1 cellular context compared by ENCODE assay signal in the genomic region with DNA sequence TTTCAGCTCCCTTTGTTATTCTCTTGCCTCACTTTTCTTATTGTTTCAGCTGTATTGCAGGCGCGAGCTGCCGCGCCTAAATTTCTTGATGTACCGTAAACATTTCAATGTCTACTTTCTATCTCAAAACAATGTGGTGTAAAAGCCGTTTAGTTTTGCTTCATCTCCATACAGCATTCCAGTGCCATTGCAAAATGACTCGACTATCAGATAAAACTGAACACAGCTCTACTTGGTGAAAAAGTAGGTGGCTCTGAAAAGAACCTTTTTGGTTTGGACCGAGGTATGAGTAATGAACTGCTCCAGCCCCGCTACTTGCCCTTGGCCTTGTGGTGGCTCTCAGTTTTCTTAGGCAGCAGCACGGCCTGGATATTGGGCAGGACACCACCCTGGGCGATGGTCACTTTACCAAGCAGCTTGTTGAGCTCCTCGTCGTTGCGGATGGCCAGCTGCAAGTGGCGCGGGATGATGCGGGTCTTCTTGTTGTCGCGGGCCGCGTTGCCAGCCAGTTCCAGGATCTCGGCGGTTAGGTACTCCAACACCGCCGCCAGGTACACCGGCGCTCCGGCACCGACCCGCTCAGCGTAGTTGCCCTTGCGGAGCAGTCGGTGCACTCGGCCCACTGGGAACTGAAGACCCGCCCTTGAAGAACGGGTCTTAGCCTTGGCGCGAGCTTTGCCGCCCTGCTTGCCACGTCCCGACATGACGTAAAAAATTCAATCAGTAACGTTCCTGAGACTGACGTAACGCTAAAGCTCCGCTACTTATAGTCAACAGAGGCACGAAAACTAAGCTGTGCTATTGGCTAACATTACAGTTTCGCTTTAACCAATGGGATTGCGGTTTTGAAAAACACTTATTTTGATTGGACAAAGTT.
TF ChIP-seq lines count a peak whose summit lies in the region.

No MANE protein-coding gene starts in this region.

TF ChIP-seq in WTC11, 78 proteins besides CTCF, POLR2A, EP300 and RAD21 (continued from another document):
- TF ChIP-seq, protein P1, sequence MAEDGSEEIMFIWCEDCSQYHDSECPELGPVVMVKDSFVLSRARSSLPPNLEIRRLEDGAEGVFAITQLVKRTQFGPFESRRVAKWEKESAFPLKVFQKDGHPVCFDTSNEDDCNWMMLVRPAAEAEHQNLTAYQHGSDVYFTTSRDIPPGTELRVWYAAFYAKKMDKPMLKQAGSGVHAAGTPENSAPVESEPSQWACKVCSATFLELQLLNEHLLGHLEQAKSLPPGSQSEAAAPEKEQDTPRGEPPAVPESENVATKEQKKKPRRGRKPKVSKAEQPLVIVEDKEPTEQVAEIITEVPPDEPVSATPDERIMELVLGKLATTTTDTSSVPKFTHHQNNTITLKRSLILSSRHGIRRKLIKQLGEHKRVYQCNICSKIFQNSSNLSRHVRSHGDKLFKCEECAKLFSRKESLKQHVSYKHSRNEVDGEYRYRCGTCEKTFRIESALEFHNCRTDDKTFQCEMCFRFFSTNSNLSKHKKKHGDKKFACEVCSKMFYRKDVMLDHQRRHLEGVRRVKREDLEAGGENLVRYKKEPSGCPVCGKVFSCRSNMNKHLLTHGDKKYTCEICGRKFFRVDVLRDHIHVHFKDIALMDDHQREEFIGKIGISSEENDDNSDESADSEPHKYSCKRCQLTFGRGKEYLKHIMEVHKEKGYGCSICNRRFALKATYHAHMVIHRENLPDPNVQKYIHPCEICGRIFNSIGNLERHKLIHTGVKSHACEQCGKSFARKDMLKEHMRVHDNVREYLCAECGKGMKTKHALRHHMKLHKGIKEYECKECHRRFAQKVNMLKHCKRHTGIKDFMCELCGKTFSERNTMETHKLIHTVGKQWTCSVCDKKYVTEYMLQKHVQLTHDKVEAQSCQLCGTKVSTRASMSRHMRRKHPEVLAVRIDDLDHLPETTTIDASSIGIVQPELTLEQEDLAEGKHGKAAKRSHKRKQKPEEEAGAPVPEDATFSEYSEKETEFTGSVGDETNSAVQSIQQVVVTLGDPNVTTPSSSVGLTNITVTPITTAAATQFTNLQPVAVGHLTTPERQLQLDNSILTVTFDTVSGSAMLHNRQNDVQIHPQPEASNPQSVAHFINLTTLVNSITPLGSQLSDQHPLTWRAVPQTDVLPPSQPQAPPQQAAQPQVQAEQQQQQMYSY (CRISPR knock-in tag; IDR thresholded peaks at IDR 0.05): no peak
- TF ChIP-seq, protein P2, sequence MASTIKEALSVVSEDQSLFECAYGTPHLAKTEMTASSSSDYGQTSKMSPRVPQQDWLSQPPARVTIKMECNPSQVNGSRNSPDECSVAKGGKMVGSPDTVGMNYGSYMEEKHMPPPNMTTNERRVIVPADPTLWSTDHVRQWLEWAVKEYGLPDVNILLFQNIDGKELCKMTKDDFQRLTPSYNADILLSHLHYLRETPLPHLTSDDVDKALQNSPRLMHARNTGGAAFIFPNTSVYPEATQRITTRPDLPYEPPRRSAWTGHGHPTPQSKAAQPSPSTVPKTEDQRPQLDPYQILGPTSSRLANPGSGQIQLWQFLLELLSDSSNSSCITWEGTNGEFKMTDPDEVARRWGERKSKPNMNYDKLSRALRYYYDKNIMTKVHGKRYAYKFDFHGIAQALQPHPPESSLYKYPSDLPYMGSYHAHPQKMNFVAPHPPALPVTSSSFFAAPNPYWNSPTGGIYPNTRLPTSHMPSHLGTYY (CRISPR knock-in tag; IDR thresholded peaks at IDR 0.05): no peak
- TF ChIP-seq ZNF263 (CRISPR knock-in tag; IDR thresholded peaks at IDR 0.05; ENCODE audit: low read depth) (0 out of 2 replicates have a peak, but pooled peaks have one; percentile 43), NR3C1 (CRISPR knock-in tag; conservative IDR thresholded peaks at IDR 0.05; ENCODE audit: low read depth) (no peak), RORB (CRISPR knock-in tag; IDR thresholded peaks at IDR 0.05) (no peak), ELF4 (CRISPR knock-in tag; IDR thresholded peaks at IDR 0.05; ENCODE audit: low read depth) (0 out of 2 replicates have a peak, but pooled peaks have one; percentile 75), SP1 (CRISPR knock-in tag; conservative IDR thresholded peaks at IDR 0.05) (no peak), OVOL2 (CRISPR knock-in tag; IDR thresholded peaks at IDR 0.05; ENCODE audit: borderline replicate concordance) (no peak), ETV6 (CRISPR knock-in tag; IDR thresholded peaks at IDR 0.05) (peak; percentile 76; the same call in 1 of the 2 replicates), SMAD4 (CRISPR knock-in tag; IDR thresholded peaks at IDR 0.05) (peak; percentile 82; the same call in 1 of the 2 replicates), TEAD1 (CRISPR knock-in tag; IDR thresholded peaks at IDR 0.05) (peak; percentile 47; the same call in 1 of the 2 replicates), GABPB1 (CRISPR knock-in tag; IDR thresholded peaks at IDR 0.05) (peak; percentile 95), EMX1 (CRISPR knock-in tag; IDR thresholded peaks at IDR 0.05) (no peak), NR1H2 (CRISPR knock-in tag; IDR thresholded peaks at IDR 0.05) (no peak), HMGA2 (CRISPR knock-in tag; IDR thresholded peaks at IDR 0.05) (no peak; the same call in 1 of the 2 replicates), GTF2I (CRISPR knock-in tag; conservative IDR thresholded peaks at IDR 0.05) (no peak)
- TF ChIP-seq, protein P3, sequence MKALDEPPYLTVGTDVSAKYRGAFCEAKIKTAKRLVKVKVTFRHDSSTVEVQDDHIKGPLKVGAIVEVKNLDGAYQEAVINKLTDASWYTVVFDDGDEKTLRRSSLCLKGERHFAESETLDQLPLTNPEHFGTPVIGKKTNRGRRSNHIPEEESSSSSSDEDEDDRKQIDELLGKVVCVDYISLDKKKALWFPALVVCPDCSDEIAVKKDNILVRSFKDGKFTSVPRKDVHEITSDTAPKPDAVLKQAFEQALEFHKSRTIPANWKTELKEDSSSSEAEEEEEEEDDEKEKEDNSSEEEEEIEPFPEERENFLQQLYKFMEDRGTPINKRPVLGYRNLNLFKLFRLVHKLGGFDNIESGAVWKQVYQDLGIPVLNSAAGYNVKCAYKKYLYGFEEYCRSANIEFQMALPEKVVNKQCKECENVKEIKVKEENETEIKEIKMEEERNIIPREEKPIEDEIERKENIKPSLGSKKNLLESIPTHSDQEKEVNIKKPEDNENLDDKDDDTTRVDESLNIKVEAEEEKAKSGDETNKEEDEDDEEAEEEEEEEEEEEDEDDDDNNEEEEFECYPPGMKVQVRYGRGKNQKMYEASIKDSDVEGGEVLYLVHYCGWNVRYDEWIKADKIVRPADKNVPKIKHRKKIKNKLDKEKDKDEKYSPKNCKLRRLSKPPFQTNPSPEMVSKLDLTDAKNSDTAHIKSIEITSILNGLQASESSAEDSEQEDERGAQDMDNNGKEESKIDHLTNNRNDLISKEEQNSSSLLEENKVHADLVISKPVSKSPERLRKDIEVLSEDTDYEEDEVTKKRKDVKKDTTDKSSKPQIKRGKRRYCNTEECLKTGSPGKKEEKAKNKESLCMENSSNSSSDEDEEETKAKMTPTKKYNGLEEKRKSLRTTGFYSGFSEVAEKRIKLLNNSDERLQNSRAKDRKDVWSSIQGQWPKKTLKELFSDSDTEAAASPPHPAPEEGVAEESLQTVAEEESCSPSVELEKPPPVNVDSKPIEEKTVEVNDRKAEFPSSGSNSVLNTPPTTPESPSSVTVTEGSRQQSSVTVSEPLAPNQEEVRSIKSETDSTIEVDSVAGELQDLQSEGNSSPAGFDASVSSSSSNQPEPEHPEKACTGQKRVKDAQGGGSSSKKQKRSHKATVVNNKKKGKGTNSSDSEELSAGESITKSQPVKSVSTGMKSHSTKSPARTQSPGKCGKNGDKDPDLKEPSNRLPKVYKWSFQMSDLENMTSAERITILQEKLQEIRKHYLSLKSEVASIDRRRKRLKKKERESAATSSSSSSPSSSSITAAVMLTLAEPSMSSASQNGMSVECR (CRISPR knock-in tag; IDR thresholded peaks at IDR 0.05; ENCODE audit: borderline replicate concordance): peak; percentile 55; the same call in 1 of the 2 replicates
- TF ChIP-seq, protein P4, sequence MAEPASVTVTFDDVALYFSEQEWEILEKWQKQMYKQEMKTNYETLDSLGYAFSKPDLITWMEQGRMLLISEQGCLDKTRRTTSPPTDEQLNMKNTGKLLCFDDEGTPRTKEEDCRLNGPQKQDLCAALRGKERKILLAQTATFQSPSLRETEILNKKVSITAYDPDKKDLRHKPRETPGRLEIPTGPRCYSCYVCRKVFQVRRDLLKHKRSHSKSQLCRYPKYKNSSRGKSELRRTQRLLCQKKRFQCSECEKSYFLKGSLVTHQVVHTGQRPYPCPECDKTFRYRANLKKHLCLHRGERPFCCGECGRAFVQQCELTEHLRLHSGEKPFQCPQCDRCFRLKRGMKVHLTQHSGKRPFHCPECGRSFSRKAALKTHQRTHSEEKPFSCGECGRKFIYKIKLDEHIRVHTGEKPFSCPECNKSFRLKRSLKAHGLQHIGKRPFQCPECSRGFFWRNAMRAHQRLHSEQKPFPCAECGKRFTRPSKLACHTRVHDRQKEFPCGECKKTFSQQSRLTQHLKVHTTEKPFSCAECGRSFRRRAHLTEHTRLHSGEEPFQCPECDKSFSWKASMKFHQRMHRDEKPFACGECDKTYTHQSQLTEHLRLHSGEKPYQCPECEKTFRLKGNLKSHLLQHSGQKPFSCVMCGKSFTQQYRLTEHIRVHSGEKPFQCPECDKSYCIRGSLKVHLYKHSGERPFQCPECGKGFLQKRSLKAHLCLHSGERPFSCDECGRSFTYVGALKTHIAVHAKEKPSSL (CRISPR knock-in tag; conservative IDR thresholded peaks at IDR 0.05): no peak
- TF ChIP-seq, protein P5, sequence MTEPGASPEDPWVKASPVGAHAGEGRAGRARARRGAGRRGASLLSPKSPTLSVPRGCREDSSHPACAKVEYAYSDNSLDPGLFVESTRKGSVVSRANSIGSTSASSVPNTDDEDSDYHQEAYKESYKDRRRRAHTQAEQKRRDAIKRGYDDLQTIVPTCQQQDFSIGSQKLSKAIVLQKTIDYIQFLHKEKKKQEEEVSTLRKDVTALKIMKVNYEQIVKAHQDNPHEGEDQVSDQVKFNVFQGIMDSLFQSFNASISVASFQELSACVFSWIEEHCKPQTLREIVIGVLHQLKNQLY (CRISPR knock-in tag; IDR thresholded peaks at IDR 0.05): no peak
- TF ChIP-seq, protein P6, sequence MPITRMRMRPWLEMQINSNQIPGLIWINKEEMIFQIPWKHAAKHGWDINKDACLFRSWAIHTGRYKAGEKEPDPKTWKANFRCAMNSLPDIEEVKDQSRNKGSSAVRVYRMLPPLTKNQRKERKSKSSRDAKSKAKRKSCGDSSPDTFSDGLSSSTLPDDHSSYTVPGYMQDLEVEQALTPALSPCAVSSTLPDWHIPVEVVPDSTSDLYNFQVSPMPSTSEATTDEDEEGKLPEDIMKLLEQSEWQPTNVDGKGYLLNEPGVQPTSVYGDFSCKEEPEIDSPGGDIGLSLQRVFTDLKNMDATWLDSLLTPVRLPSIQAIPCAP (CRISPR knock-in tag; IDR thresholded peaks at IDR 0.05): peak; percentile 65; the same call in 1 of the 2 replicates
- TF ChIP-seq, protein P7, sequence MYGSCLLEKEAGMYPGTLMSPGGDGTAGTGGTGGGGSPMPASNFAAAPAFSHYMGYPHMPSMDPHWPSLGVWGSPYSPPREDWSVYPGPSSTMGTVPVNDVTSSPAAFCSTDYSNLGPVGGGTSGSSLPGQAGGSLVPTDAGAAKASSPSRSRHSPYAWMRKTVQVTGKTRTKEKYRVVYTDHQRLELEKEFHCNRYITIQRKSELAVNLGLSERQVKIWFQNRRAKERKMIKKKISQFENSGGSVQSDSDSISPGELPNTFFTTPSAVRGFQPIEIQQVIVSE (CRISPR knock-in tag; IDR thresholded peaks at IDR 0.05; ENCODE audit: borderline replicate concordance): peak; percentile 43; the same call in 1 of the 2 replicates
- TF ChIP-seq, protein P8, sequence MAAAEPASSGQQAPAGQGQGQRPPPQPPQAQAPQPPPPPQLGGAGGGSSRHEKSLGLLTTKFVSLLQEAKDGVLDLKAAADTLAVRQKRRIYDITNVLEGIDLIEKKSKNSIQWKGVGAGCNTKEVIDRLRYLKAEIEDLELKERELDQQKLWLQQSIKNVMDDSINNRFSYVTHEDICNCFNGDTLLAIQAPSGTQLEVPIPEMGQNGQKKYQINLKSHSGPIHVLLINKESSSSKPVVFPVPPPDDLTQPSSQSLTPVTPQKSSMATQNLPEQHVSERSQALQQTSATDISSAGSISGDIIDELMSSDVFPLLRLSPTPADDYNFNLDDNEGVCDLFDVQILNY (CRISPR knock-in tag; IDR thresholded peaks at IDR 0.05): peak; percentile 77; the same call in 1 of the 2 replicates
- TF ChIP-seq, protein P9, sequence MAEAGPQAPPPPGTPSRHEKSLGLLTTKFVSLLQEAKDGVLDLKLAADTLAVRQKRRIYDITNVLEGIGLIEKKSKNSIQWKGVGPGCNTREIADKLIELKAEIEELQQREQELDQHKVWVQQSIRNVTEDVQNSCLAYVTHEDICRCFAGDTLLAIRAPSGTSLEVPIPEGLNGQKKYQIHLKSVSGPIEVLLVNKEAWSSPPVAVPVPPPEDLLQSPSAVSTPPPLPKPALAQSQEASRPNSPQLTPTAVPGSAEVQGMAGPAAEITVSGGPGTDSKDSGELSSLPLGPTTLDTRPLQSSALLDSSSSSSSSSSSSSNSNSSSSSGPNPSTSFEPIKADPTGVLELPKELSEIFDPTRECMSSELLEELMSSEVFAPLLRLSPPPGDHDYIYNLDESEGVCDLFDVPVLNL (CRISPR knock-in tag; IDR thresholded peaks at IDR 0.05; ENCODE audit: borderline replicate concordance, low read depth): peak; percentile 73; the same call in 1 of the 2 replicates
- TF ChIP-seq, protein P10, sequence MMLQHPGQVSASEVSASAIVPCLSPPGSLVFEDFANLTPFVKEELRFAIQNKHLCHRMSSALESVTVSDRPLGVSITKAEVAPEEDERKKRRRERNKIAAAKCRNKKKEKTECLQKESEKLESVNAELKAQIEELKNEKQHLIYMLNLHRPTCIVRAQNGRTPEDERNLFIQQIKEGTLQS (CRISPR knock-in tag; conservative IDR thresholded peaks at IDR 0.05): 0 out of 2 replicates have a peak, but pooled peaks have one; percentile 45
- TF ChIP-seq, protein P11, sequence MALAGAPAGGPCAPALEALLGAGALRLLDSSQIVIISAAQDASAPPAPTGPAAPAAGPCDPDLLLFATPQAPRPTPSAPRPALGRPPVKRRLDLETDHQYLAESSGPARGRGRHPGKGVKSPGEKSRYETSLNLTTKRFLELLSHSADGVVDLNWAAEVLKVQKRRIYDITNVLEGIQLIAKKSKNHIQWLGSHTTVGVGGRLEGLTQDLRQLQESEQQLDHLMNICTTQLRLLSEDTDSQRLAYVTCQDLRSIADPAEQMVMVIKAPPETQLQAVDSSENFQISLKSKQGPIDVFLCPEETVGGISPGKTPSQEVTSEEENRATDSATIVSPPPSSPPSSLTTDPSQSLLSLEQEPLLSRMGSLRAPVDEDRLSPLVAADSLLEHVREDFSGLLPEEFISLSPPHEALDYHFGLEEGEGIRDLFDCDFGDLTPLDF (CRISPR knock-in tag; IDR thresholded peaks at IDR 0.05): no peak; the same call in 1 of the 2 replicates
- TF ChIP-seq, protein P12, sequence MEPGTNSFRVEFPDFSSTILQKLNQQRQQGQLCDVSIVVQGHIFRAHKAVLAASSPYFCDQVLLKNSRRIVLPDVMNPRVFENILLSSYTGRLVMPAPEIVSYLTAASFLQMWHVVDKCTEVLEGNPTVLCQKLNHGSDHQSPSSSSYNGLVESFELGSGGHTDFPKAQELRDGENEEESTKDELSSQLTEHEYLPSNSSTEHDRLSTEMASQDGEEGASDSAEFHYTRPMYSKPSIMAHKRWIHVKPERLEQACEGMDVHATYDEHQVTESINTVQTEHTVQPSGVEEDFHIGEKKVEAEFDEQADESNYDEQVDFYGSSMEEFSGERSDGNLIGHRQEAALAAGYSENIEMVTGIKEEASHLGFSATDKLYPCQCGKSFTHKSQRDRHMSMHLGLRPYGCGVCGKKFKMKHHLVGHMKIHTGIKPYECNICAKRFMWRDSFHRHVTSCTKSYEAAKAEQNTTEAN (CRISPR knock-in tag; IDR thresholded peaks at IDR 0.05): peak; percentile 78; the same call in 1 of the 2 replicates
- TF ChIP-seq, protein P13, sequence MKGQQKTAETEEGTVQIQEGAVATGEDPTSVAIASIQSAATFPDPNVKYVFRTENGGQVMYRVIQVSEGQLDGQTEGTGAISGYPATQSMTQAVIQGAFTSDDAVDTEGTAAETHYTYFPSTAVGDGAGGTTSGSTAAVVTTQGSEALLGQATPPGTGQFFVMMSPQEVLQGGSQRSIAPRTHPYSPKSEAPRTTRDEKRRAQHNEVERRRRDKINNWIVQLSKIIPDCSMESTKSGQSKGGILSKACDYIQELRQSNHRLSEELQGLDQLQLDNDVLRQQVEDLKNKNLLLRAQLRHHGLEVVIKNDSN (CRISPR knock-in tag; IDR thresholded peaks at IDR 0.05): peak; percentile 40; the same call in 1 of the 2 replicates
